In genomic region chr11:15969701-15970329, GRCh38 we compare ENCODE assay signal across 11 cellular contexts.
DNase-seq lines count a peak whose midpoint lies in the region; ATAC-seq and TF ChIP-seq lines count a peak whose summit lies in the region.
"Had no signal": no experiment of that assay in that cellular context is flagged by ENCODE, and none has a peak within 500 bp of the region (broad histone marks: within the 10 kb centered on the region; RNA-seq: fewer than 3 reads in every experiment).

No MANE protein-coding gene starts in this region.

- WGBS in psoas muscle, 3 donors, result 50 to 68% (median 55%) methylated on average over 6 of the region's 6 CpGs

- H3K27me3 Mint-ChIP-seq in effector memory CD8-positive, alpha-beta T cell, result no peaks in the 10 kb centered on the region
- H3K27me3 Mint-ChIP-seq: stimulated activated memory B cell treated with anti-CD40 and anti-IgM and Interleukin-4, amounts not matched to agents 10 μg/mL and 1 μg/mL and 100 μg/mL, for 72 hours had no signal

- no peak overlapping the region for H3K4me3 Mint-ChIP-seq in effector memory CD8-positive, alpha-beta T cell
- H3K4me3 Mint-ChIP-seq: stimulated activated memory B cell treated with anti-CD40 and anti-IgM and Interleukin-4, amounts not matched to agents 10 μg/mL and 1 μg/mL and 100 μg/mL, for 72 hours had no signal

- TF ChIP-seq CTCF in GM06990 (IDR thresholded peaks at IDR 0.05; ENCODE audit: insufficient read depth, low read length, poor library complexity, severe bottlenecking) (no peak), coronary artery (IDR thresholded peaks at IDR 0.05) (no peak), psoas muscle (IDR thresholded peaks at IDR 0.05) (no peak)

- peak overlapping the region; percentile 75 to 80 for H3K27ac ChIP-seq in coronary artery
- H3K27ac ChIP-seq in psoas muscle, result peak overlapping the region; percentile 95

- H3K9me3 Mint-ChIP-seq in effector memory CD8-positive, alpha-beta T cell, result peaks cover 0 to 4% of the 10 kb centered on the region in 2 donors
- H3K9me3 Mint-ChIP-seq: stimulated activated memory B cell treated with anti-CD40 and anti-IgM and Interleukin-4, amounts not matched to agents 10 μg/mL and 1 μg/mL and 100 μg/mL, for 72 hours had no signal

- H3K4me1 ChIP-seq in psoas muscle, result peaks cover 53% of the 10 kb centered on the region

- H3K4me1 Mint-ChIP-seq in effector memory CD8-positive, alpha-beta T cell (ENCODE audit: low read depth in 2 of 2), result no peaks in the 10 kb centered on the region
- H3K4me1 Mint-ChIP-seq: stimulated activated memory B cell treated with anti-CD40 and anti-IgM and Interleukin-4, amounts not matched to agents 10 μg/mL and 1 μg/mL and 100 μg/mL, for 72 hours had no signal

- H3K4me3 ChIP-seq in GM06990 (replicated peaks; ENCODE audit: low read depth, low read length) (no peak overlapping the region), coronary artery (peak overlapping the region; percentile 42), psoas muscle (peak overlapping the region; percentile 55)
- H3K4me3 ChIP-seq: lung had no signal

- peak; percentile 32 for ATAC-seq in HG03354 (IDR thresholded peaks at IDR 0.05; ENCODE audit: poor library complexity, severe bottlenecking, unreplicated experiment)
- ATAC-seq in psoas muscle, result no peak
- ATAC-seq in effector memory CD8-positive, alpha-beta T cell (replicated peaks), result no peak
- no peak for ATAC-seq in activated CD4-positive, CD25-positive, alpha-beta regulatory T cell treated with anti-CD3 and anti-CD28 coated beads, Interleukin-2, amount 50 U/mL, for 24 hours
- ATAC-seq: stimulated activated memory B cell treated with anti-CD40 and anti-IgM and Interleukin-4, amounts not matched to agents 10 μg/mL and 1 μg/mL and 100 μg/mL, for 72 hours had no signal

- H3K9me3 ChIP-seq in psoas muscle, result no peaks in the 10 kb centered on the region

- H3K27ac Mint-ChIP-seq in effector memory CD8-positive, alpha-beta T cell, result no peak overlapping the region
- H3K27ac Mint-ChIP-seq: stimulated activated memory B cell treated with anti-CD40 and anti-IgM and Interleukin-4, amounts not matched to agents 10 μg/mL and 1 μg/mL and 100 μg/mL, for 72 hours had no signal

- intact Hi-C loops in psoas muscle (cut with DNase I), result loop anchor here in 1 of 2 donors (5.0 kb wide), 1 partner anchor 637 kb away; no protein-coding TSS in a partner anchor

- no peaks in the 10 kb centered on the region for H3K36me3 ChIP-seq in GM06990 (ENCODE audit: control insufficient read depth, insufficient read depth, low read length)
- no peaks in the 10 kb centered on the region for H3K36me3 ChIP-seq in psoas muscle (ENCODE audit: insufficient read depth in 1 of 2, low read depth in 1 of 2)

- H3K27me3 ChIP-seq in GM06990 (replicated peaks; ENCODE audit: control insufficient read depth, insufficient read depth, low read length) (no peaks in the 10 kb centered on the region), psoas muscle (ENCODE audit: insufficient read depth in 3 of 3, low read length in 2 of 3) (no peaks in the 10 kb centered on the region)

- H3K36me3 Mint-ChIP-seq in effector memory CD8-positive, alpha-beta T cell (ENCODE audit: insufficient read depth), result no peaks in the 10 kb centered on the region
- H3K36me3 Mint-ChIP-seq: stimulated activated memory B cell treated with anti-CD40 and anti-IgM and Interleukin-4, amounts not matched to agents 10 μg/mL and 1 μg/mL and 100 μg/mL, for 72 hours had no signal

- peak; percentile 37 for DNase-seq in GM06990 (ENCODE audit: extremely low read depth, insufficient read length)
- no peak for DNase-seq in coronary artery (ENCODE audit: low spot score)
- DNase-seq in psoas muscle, result no peak
- DNase-seq in GM19238 (ENCODE audit: insufficient read length, low spot score), result no peak
- no peak for DNase-seq in effector memory CD8-positive, alpha-beta T cell
- DNase-seq in dedifferentiated amniotic fluid mesenchymal stem cell (ENCODE audit: extremely low spot score), result no peak
- DNase-seq: NCI-H2107 had no signal
